In the genomic region with DNA sequence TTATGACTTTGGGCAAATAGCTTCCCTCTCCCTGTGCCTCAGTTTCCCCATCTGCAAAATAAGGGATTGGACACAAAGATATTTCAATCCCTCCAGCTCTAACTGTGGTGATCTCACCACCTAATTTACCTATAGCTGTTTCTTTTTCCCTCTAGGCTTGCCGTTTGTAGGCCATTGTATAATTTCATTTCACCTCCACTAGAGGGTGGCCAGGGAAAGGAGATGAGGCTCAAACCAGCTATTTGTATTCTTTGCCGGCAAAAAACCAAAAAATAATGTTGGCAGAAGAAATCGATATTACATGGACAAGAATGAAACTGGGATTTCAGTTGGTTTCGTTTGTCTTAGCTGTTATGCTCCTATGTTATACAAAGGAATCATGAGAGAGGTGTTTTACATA, we compare ENCODE assay signal across 8 cellular contexts. TPM values are rescaled to one million over a fixed set of nuclear protein-coding genes. Genes with fewer than 3 reads are reported as not detected.
DNase-seq lines count a peak whose midpoint lies in the region; ATAC-seq and TF ChIP-seq lines count a peak whose summit lies in the region.

No MANE protein-coding gene starts in this region.

- H3K4me1 Mint-ChIP-seq in activated T-helper 17 cell treated with anti-CD3 and anti-CD28 coated beads, Interleukin-2, amount 50 U/mL, for 72 hours: no peaks in the 10 kb centered on the region
- H3K4me1 Mint-ChIP-seq in type B pancreatic cell (ENCODE audit: unreplicated experiment): no peaks in the 10 kb centered on the region

- no peaks in the 10 kb centered on the region for H3K36me3 ChIP-seq in H7 (replicated peaks; ENCODE audit: control insufficient read depth, insufficient read depth, low read length)

- DNase-seq in activated CD8-positive, alpha-beta memory T cell treated with anti-CD3 and anti-CD28 coated beads, Interleukin-2, amount 50 U/mL, for 1 hour (ENCODE audit: extremely low read depth): peak; percentile 8
- no peak for DNase-seq in activated CD8-positive, alpha-beta memory T cell treated with anti-CD3 and anti-CD28 coated beads, Interleukin-2, amount 50 U/mL, for 4 hours
- peak; percentile 61 for DNase-seq in H7
- peak; percentile 68 for DNase-seq in NCI-H2227 (lab: John Stamatoyannopoulos, UW; ENCODE audit: unreplicated experiment)
- peak; percentile 27 for DNase-seq in iPS-NIHi11 (ENCODE audit: low spot score)
- no peak for DNase-seq in type B pancreatic cell (ENCODE audit: extremely low spot score, unreplicated experiment)

- no peaks in the 10 kb centered on the region for H3K9me3 Mint-ChIP-seq in activated T-helper 17 cell treated with anti-CD3 and anti-CD28 coated beads, Interleukin-2, amount 50 U/mL, for 72 hours
- H3K9me3 Mint-ChIP-seq in type B pancreatic cell: no peaks in the 10 kb centered on the region

- no peak overlapping the region for H3K4me3 ChIP-seq in H7 (ENCODE audit: insufficient read depth, low read depth, low read length)

- H3K27ac Mint-ChIP-seq in activated T-helper 17 cell treated with anti-CD3 and anti-CD28 coated beads, Interleukin-2, amount 50 U/mL, for 72 hours: no peak overlapping the region
- no peak overlapping the region for H3K27ac Mint-ChIP-seq in type B pancreatic cell

- no peaks in the 10 kb centered on the region for H3K36me3 Mint-ChIP-seq in activated T-helper 17 cell treated with anti-CD3 and anti-CD28 coated beads, Interleukin-2, amount 50 U/mL, for 72 hours (ENCODE audit: low read depth)
- no peaks in the 10 kb centered on the region for H3K36me3 Mint-ChIP-seq in type B pancreatic cell

- peak; percentile 59 for ATAC-seq in activated T-helper 17 cell treated with anti-CD3 and anti-CD28 coated beads, Interleukin-2, amount 50 U/mL, for 72 hours (replicated peaks)
- ATAC-seq in HG03175 (IDR thresholded peaks at IDR 0.05; ENCODE audit: unreplicated experiment): no peak

- H3K27me3 Mint-ChIP-seq in activated T-helper 17 cell treated with anti-CD3 and anti-CD28 coated beads, Interleukin-2, amount 50 U/mL, for 72 hours: no peaks in the 10 kb centered on the region
- H3K27me3 Mint-ChIP-seq in type B pancreatic cell: no peaks in the 10 kb centered on the region

- TF ChIP-seq CTCF in type B pancreatic cell (conservative IDR thresholded peaks at IDR 0.05): peak; percentile 72

- no peak overlapping the region for H3K4me3 Mint-ChIP-seq in activated T-helper 17 cell treated with anti-CD3 and anti-CD28 coated beads, Interleukin-2, amount 50 U/mL, for 72 hours
- H3K4me3 Mint-ChIP-seq in type B pancreatic cell: no peak overlapping the region

- H3K27me3 ChIP-seq in H7 (ENCODE audit: control insufficient read depth, insufficient read depth, low read length): no peaks in the 10 kb centered on the region

RNA-seq across cellular contexts. Expression of gene DOCK11, which starts 36.1 kb away (rescaled TPM):
- 2.2 and 4.3 TPM in 2 replicates for total RNA-seq in H7 (2014; rRNA removed; shearing (Covaris generic))
- total RNA-seq in activated T-helper 17 cell treated with anti-CD3 and anti-CD28 coated beads, Interleukin-2, amount 50 U/mL, for 72 hours: 10 to 100 TPM; 45.5 to 50.6 TPM
- total RNA-seq in type B pancreatic cell (ENCODE audit: low replicate concordance): 7.5 and 14.0 TPM in 2 replicates

Comparison
In these comparisons a context has a peak if more than half of its experiments do, and no peak if none do; other contexts are left out.
1. DNase-seq: peak in activated CD8-positive, alpha-beta memory T cell treated with anti-CD3 and anti-CD28 coated beads, Interleukin-2, amount 50 U/mL, for 1 hour (single experiment), H7 (single experiment), NCI-H2227 (single experiment) and iPS-NIHi11 (single experiment); none in activated CD8-positive, alpha-beta memory T cell treated with anti-CD3 and anti-CD28 coated beads, Interleukin-2, amount 50 U/mL, for 4 hours (single experiment) and type B pancreatic cell (single experiment).